ENCODE assay signal across 17 cellular contexts in genomic region chr2:221200184-221200839, GRCh38.
"Had no signal": no experiment of that assay in that cellular context is flagged by ENCODE, and none has a peak within 500 bp of the region (broad histone marks: within the 10 kb centered on the region; RNA-seq: fewer than 3 reads in every experiment).

No MANE protein-coding gene starts in this region.

- H3K4me3 Mint-ChIP-seq: activated CD4-positive, alpha-beta T cell treated with anti-CD3 and anti-CD28 coated beads, Interleukin-2, amount 10 ng/mL, durations not matched to agents 7 days and 5 days; activated naive CD8-positive, alpha-beta T cell; memory B cell; natural killer cell; stimulated activated memory B cell treated with anti-CD40 and anti-IgM and Interleukin-4, amounts not matched to agents 10 μg/mL and 1 μg/mL and 100 μg/mL, for 72 hours had no signal

- H3K4me1 Mint-ChIP-seq: activated CD4-positive, alpha-beta T cell treated with anti-CD3 and anti-CD28 coated beads, Interleukin-2, amount 10 ng/mL, durations not matched to agents 7 days and 5 days; natural killer cell had no signal

- ATAC-seq: natural killer cell; stimulated activated memory B cell treated with anti-CD40 and anti-IgM and Interleukin-4, amounts not matched to agents 10 μg/mL and 1 μg/mL and 100 μg/mL, for 72 hours had no signal

- H3K27ac Mint-ChIP-seq: activated CD4-positive, alpha-beta T cell treated with anti-CD3 and anti-CD28 coated beads, Interleukin-2, amount 10 ng/mL, durations not matched to agents 7 days and 5 days; activated naive CD8-positive, alpha-beta T cell; natural killer cell; stimulated activated memory B cell treated with anti-CD40 and anti-IgM and Interleukin-4, amounts not matched to agents 10 μg/mL and 1 μg/mL and 100 μg/mL, for 72 hours had no signal

- H3K4me3 ChIP-seq: hepatocyte, left ventricle myocardium inferior, tibial artery had no signal

- H3K9me3 Mint-ChIP-seq: activated CD4-positive, alpha-beta T cell treated with anti-CD3 and anti-CD28 coated beads, Interleukin-2, amount 10 ng/mL, durations not matched to agents 7 days and 5 days; memory B cell; natural killer cell; stimulated activated memory B cell treated with anti-CD40 and anti-IgM and Interleukin-4, amounts not matched to agents 10 μg/mL and 1 μg/mL and 100 μg/mL, for 72 hours had no signal

- H3K36me3 ChIP-seq: left ventricle myocardium inferior, tibial artery had no signal

- FAIRE-seq: colon, endometrium, kidney had no signal

- H3K36me3 Mint-ChIP-seq: activated naive CD8-positive, alpha-beta T cell; memory B cell; natural killer cell; stimulated activated memory B cell treated with anti-CD40 and anti-IgM and Interleukin-4, amounts not matched to agents 10 μg/mL and 1 μg/mL and 100 μg/mL, for 72 hours had no signal

- H3K4me1 ChIP-seq: left ventricle myocardium inferior, tibial artery had no signal

- H3K27me3 Mint-ChIP-seq: activated CD4-positive, alpha-beta T cell treated with anti-CD3 and anti-CD28 coated beads, Interleukin-2, amount 10 ng/mL, durations not matched to agents 7 days and 5 days; activated naive CD8-positive, alpha-beta T cell; memory B cell; stimulated activated memory B cell treated with anti-CD40 and anti-IgM and Interleukin-4, amounts not matched to agents 10 μg/mL and 1 μg/mL and 100 μg/mL, for 72 hours had no signal

- DNase-seq: activated CD4-positive, alpha-beta T cell treated with anti-CD3 and anti-CD28 coated beads, Interleukin-2, amount 10 ng/mL, durations not matched to agents 7 days and 5 days; activated CD8-positive, alpha-beta memory T cell treated with anti-CD3 and anti-CD28 coated beads for 24 hours; activated gamma-delta T cell treated with Interleukin-2 at 50 U/mL for 16 hours; amniotic stem cell; kidney; left ventricle myocardium inferior; natural killer cell; nucleus accumbens; posterior cingulate gyrus; stimulated activated CD4-positive, alpha-beta T cell treated with anti-CD3 and anti-CD28 coated beads, Interleukin-2, amount 100 ng/mL, for 48 hours; tibial artery had no signal

- H3K9me3 ChIP-seq: left ventricle myocardium inferior, tibial artery had no signal

- H3K27me3 ChIP-seq: hepatocyte, tibial artery had no signal

- H3K27ac ChIP-seq: hepatocyte, left ventricle myocardium inferior, tibial artery had no signal
